1 cellular context compared by ENCODE assay signal in genomic region chr17:79866791-79867190, GRCh38.
TF ChIP-seq lines count a peak whose summit lies in the region.

No MANE protein-coding gene starts in this region.

TF ChIP-seq in GM12878, 131 proteins besides CTCF, POLR2A, EP300 and RAD21:
- no peak for TF ChIP-seq HDGF (IDR thresholded peaks at IDR 0.05)
- TF ChIP-seq EED (IDR thresholded peaks at IDR 0.05; ENCODE audit: low read depth): peak; percentile 54
